Comparison of ENCODE assay signal across 14 cellular contexts in the genomic region with DNA sequence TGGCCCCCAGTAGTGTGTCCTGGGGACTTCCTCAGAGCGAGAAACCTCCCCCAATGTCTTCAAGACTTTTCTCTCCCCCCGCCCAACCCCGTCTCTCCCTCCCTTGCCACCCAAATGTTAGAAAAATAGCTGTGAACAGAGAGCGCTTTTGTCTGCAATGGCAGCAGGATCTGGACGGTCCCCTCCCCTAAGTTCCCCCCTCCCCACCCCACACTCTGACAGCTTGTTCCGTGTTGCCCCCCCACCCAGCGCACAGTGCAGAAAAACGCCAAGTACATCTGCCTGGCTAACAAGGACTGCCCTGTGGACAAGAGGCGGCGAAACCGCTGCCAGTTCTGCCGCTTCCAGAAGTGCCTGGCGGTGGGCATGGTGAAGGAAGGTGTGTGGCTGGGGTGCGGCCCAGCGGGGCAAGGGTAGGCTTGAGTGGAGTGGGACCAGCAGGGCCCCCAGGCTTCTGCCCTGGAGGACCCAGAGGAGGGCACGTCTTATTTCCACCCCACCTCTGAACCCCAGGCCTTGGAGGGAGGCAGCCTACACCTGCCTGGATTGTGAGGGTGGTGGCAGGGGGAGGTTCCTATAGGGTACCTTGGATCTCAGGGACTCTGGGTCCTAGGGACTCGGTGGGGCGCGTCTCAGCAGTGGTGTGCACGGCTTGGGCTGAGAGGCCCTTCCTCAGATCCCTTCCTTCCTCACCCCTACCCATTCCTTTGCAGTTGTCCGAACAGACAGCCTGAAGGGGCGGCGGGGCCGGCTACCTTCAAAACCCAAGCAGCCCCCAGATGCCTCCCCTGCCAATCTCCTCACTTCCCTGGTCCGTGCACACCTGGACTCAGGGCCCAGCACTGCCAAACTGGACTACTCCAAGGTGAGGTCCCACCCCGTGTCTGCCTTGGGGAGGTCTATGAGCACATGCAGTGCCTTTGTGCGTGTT. TPM values are rescaled to one million over a fixed set of nuclear protein-coding genes. Genes with fewer than 3 reads are reported as not detected.
DNase-seq lines count a peak whose midpoint lies in the region; ATAC-seq and TF ChIP-seq lines count a peak whose summit lies in the region.
"Had no signal": no experiment of that assay in that cellular context is flagged by ENCODE, and none has a peak within 500 bp of the region (broad histone marks: within the 10 kb centered on the region; RNA-seq: fewer than 3 reads in every experiment).

No MANE protein-coding gene starts in this region.

- no peak for DNase-seq in left ventricle myocardium inferior
- DNase-seq in Right ventricle myocardium inferior (ENCODE audit: missing footprints), result no peak
- no peak for DNase-seq in esophagus muscularis mucosa (ENCODE audit: extremely low spot score)
- DNase-seq in occipital lobe (lab: John Stamatoyannopoulos, UW), result peak; percentile 51
- DNase-seq in tibial nerve (ENCODE audit: low spot score in 2 of 2), result peak in 1 of 2 donors; percentile 46
- DNase-seq in MV-4-11 (lab: John Stamatoyannopoulos, UW), result no peak
- no peak for DNase-seq in activated naive CD4-positive, alpha-beta T cell (lab: John Stamatoyannopoulos, UW)
- DNase-seq: effector CD8-positive, alpha-beta T cell; NCI-H2171; SHP77; stimulated activated CD4-positive, alpha-beta T cell treated with anti-CD3 and anti-CD28 coated beads, Interleukin-4, amount 100 ng/mL, for 1 hour; stimulated activated naive B cell treated with anti-CD40 and anti-IgM and Interleukin-4, amounts not matched to agents 10 μg/mL and 1 μg/mL and 100 μg/mL, for 72 hours had no signal

- H3K4me1 ChIP-seq in left ventricle myocardium inferior (peaks cover 65% of the 10 kb centered on the region), esophagus muscularis mucosa (peaks cover 45 to 79% (median 67%) of the 10 kb centered on the region in 4 donors), tibial nerve (peaks cover 0 to 62% (median 14%) of the 10 kb centered on the region in 4 donors)

- H3K27me3 ChIP-seq in left ventricle myocardium inferior (ENCODE audit: low read depth) (no peaks in the 10 kb centered on the region), esophagus muscularis mucosa (no peaks in the 10 kb centered on the region), tibial nerve (no peaks in the 10 kb centered on the region)

- 91% methylated on average over 26 of the region's 27 CpGs for WGBS in esophagus muscularis mucosa
- WGBS in tibial nerve, 2 donors, result 50 to 52% methylated on average over 26 to 27 of the region's 27 CpGs

- TF ChIP-seq CTCF in left ventricle myocardium inferior (IDR thresholded peaks at IDR 0.05; ENCODE audit: borderline replicate concordance) (no peak), esophagus muscularis mucosa (IDR thresholded peaks at IDR 0.05) (no peak), tibial nerve (IDR thresholded peaks at IDR 0.05) (no peak)

- TF ChIP-seq POLR2A in esophagus muscularis mucosa (IDR thresholded peaks at IDR 0.05; ENCODE audit: low read depth) (no peak), tibial nerve (IDR thresholded peaks at IDR 0.05) (peak in 1 of 2 donors; percentile 35)

- TF ChIP-seq EP300 in esophagus muscularis mucosa (IDR thresholded peaks at IDR 0.05), result no peak
- TF ChIP-seq EP300 in tibial nerve (IDR thresholded peaks at IDR 0.05), result peak in 1 of 2 donors; percentile 96

- ATAC-seq in Right ventricle myocardium inferior (no peak), HG03571 (IDR thresholded peaks at IDR 0.05; ENCODE audit: unreplicated experiment) (no peak)
- ATAC-seq: activated T-helper 17 cell treated with anti-CD3 and anti-CD28 coated beads, Interleukin-2, amount 50 U/mL, for 72 hours; stimulated activated naive B cell treated with anti-CD40 and anti-IgM and Interleukin-4, amounts not matched to agents 10 μg/mL and 1 μg/mL and 100 μg/mL, for 72 hours had no signal

- H3K36me3 ChIP-seq in left ventricle myocardium inferior (peaks cover 54% of the 10 kb centered on the region), esophagus muscularis mucosa (peaks cover 0 to 79% (median 53%) of the 10 kb centered on the region in 4 donors), tibial nerve (peaks cover 2 to 67% (median 10%) of the 10 kb centered on the region in 3 donors)

- H3K4me3 ChIP-seq in left ventricle myocardium inferior, result peak overlapping the region; percentile 2
- H3K4me3 ChIP-seq in esophagus muscularis mucosa, result peak overlapping the region; percentile 8 to 71 (median 47)
- H3K4me3 ChIP-seq in tibial nerve, result peak overlapping the region; percentile 51 to 76 (median 58)

- no peaks in the 10 kb centered on the region for H3K9me3 ChIP-seq in left ventricle myocardium inferior (replicated peaks)
- H3K9me3 ChIP-seq in esophagus muscularis mucosa, result no peaks in the 10 kb centered on the region
- H3K9me3 ChIP-seq in tibial nerve, result no peaks in the 10 kb centered on the region

- intact Hi-C loops in left ventricle myocardium inferior (cut with micrococcal nuclease) (no loop called here), Right ventricle myocardium inferior (cut with DNase I) (no loop called here), esophagus muscularis mucosa (cut with DNase I) (no loop called here)

- peak overlapping the region; percentile 99 for H3K27ac ChIP-seq in left ventricle myocardium inferior (replicated peaks)
- H3K27ac ChIP-seq in esophagus muscularis mucosa (replicated peaks in 1 of 4), result peak overlapping the region; percentile 95 to 100 (median 98)
- peak overlapping the region; percentile 98 to 100 (median 98) for H3K27ac ChIP-seq in tibial nerve

RNA-seq across cellular contexts. Expression of gene NR4A1, which starts 4.8 kb away (rescaled TPM):
- total RNA-seq in left ventricle myocardium inferior (55.5 TPM), Right ventricle myocardium inferior (40.6 TPM), esophagus muscularis mucosa (10 to 100 TPM; 26.2 to 88.1 (median 59.4) TPM), occipital lobe (5.8 TPM), tibial nerve (1,000 to 10,000 TPM in 1 of 4 donors, 100 to 1,000 TPM in 3; 390 to 1,252 (median 718) TPM)

RNA-seq across cellular contexts. Expression of gene ATG101, which starts 13.7 kb away (rescaled TPM):
- total RNA-seq in left ventricle myocardium inferior (23.8 TPM), Right ventricle myocardium inferior (24.9 TPM), esophagus muscularis mucosa (10 to 100 TPM; 30.3 to 71.4 (median 61.2) TPM), occipital lobe (19.5 TPM), tibial nerve (10 to 100 TPM; 32.6 to 49.6 (median 37.5) TPM)

RNA-seq across cellular contexts. Expression of gene SMIM41, which starts 23.5 kb away (rescaled TPM):
- total RNA-seq in left ventricle myocardium inferior (0.30 TPM), Right ventricle myocardium inferior (0.16 TPM), esophagus muscularis mucosa (10 to 100 TPM in 1 of 4 donors, 1 to 10 TPM in 3; 2.1 to 26.6 (median 5.6) TPM), occipital lobe (not detected), tibial nerve (10 to 100 TPM; 16.5 to 78.7 (median 39.3) TPM)
- total RNA-seq: activated T-helper 17 cell treated with anti-CD3 and anti-CD28 coated beads, Interleukin-2, amount 50 U/mL, for 72 hours had no signal

RNA-seq across cellular contexts. Expression of gene TAMALIN, which starts 49.3 kb away (rescaled TPM):
- total RNA-seq in left ventricle myocardium inferior (20.0 TPM), Right ventricle myocardium inferior (20.3 TPM), esophagus muscularis mucosa (10 to 100 TPM; 13.3 to 26.9 (median 18.3) TPM), occipital lobe (1.6 TPM), tibial nerve (10 to 100 TPM; 30.6 to 54.0 (median 37.8) TPM)

Comparison
In these comparisons a context has a peak if more than half of its experiments do, and no peak if none do; other contexts are left out.
1. H3K4me3 ChIP-seq: peak in every context shown above with its lines; median percentile 58 in tibial nerve; 47 in esophagus muscularis mucosa; 2 in left ventricle myocardium inferior.